ENCODE assay signal across 14 cellular contexts in the genomic region with DNA sequence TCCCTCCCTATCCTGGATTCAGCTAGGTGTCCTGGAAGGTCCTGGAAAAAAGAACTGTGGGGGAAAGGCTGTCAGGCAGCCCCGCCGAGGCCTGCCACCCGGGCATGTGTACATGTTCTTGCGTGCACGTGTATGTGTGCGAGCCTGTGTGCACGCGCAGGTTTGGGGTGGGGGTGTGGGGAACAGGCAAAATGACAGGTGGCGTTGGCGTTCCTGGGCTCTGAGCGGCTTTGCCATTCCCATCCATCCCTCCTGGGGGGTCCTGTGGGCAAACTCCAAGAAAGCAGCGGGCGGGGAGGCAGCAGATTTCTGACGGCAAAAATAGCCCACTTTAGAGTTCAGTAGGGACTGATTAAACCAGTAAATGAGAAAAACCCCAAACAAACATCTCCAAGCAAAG. TPM values are rescaled to one million over a fixed set of nuclear protein-coding genes. Genes with fewer than 3 reads are reported as not detected.
A peak's percentile ranks its signal among the peaks of the same experiment; 100 is the strongest.
DNase-seq lines count a peak whose midpoint lies in the region.
"Had no signal": no experiment of that assay in that cellular context is flagged by ENCODE, and none has a peak within 500 bp of the region (broad histone marks: within the 10 kb centered on the region; RNA-seq: fewer than 3 reads in every experiment).

No MANE protein-coding gene starts in this region.

- no peak for DNase-seq in activated CD4-positive, alpha-beta memory T cell treated with anti-CD3 and anti-CD28 coated beads, Interleukin-2, amount 10 ng/mL, durations not matched to agents 7 days and 5 days
- DNase-seq in activated CD4-positive, alpha-beta memory T cell treated with anti-CD3 and anti-CD28 coated beads for 36 hours = no peak
- no peak for DNase-seq in CD8-positive, alpha-beta memory T cell
- DNase-seq in cerebellum (ENCODE audit: low spot score) (peak; percentile 53), trophoblast cell (no peak), putamen (ENCODE audit: low spot score) (no peak), DMS79 treated with DMSO at 0.1 percent for 48 hours (lab: John Stamatoyannopoulos, UW) (no peak)
- DNase-seq: CD4-positive, alpha-beta T cell; KG1; NCI-H1048; NCI-H146; PC-3 had no signal

- H3K18ac ChIP-seq in trophoblast cell (ENCODE audit: low read length) = no peak overlapping the region

- H2BK12ac ChIP-seq in trophoblast cell (ENCODE audit: low read length) = no peak overlapping the region

- H3K9me3 Mint-ChIP-seq in activated CD4-positive, alpha-beta memory T cell treated with anti-CD3 and anti-CD28 coated beads, Interleukin-2, amount 10 ng/mL, durations not matched to agents 7 days and 5 days = no peaks in the 10 kb centered on the region
- H3K9me3 Mint-ChIP-seq in activated CD4-positive, alpha-beta memory T cell treated with anti-CD3 and anti-CD28 coated beads for 36 hours = no peaks in the 10 kb centered on the region
- H3K9me3 Mint-ChIP-seq in CD8-positive, alpha-beta memory T cell = no peaks in the 10 kb centered on the region
- H3K9me3 Mint-ChIP-seq: CD4-positive, alpha-beta T cell had no signal

- H3K4me3 ChIP-seq in CD8-positive, alpha-beta memory T cell (ENCODE audit: low read length) = no peak overlapping the region
- H3K4me3 ChIP-seq in trophoblast cell (ENCODE audit: low read depth, low read length) = peak overlapping the region; percentile 31
- H3K4me3 ChIP-seq: A549 had no signal

- POLR2A ChIA-PET in activated CD4-positive, alpha-beta memory T cell treated with anti-CD3 and anti-CD28 coated beads, Interleukin-2, amount 10 ng/mL, durations not matched to agents 7 days and 5 days (lab: Charles Lee) = interaction anchor here (1.9 kb wide), 1 partner anchor 26 kb away, joined by 15 read pairs; no protein-coding TSS in a partner anchor
- POLR2A ChIA-PET in activated CD4-positive, alpha-beta memory T cell treated with anti-CD3 and anti-CD28 coated beads for 36 hours (lab: Charles Lee) = no interaction called here
- POLR2A ChIA-PET in CD8-positive, alpha-beta memory T cell (lab: Charles Lee) = no interaction called here

- H3K14ac ChIP-seq in trophoblast cell (ENCODE audit: low read length) = no peak overlapping the region

- H3K79me2 ChIP-seq in trophoblast cell (ENCODE audit: control insufficient read depth, insufficient read depth, low read length, poor library complexity) = no peaks in the 10 kb centered on the region

- no peak overlapping the region for H4K91ac ChIP-seq in trophoblast cell (ENCODE audit: low read depth, low read length)

- no peaks in the 10 kb centered on the region for H3K27me3 ChIP-seq in CD8-positive, alpha-beta memory T cell (ENCODE audit: insufficient read depth, low read length, poor library complexity, severe bottlenecking)
- H3K27me3 ChIP-seq in trophoblast cell (ENCODE audit: insufficient read depth, low read length) = no peaks in the 10 kb centered on the region

- H2AK5ac ChIP-seq in trophoblast cell (ENCODE audit: low read length) = no peak overlapping the region

- H3K27ac ChIP-seq in CD8-positive, alpha-beta memory T cell (ENCODE audit: low read depth, low read length) = no peak overlapping the region
- H3K27ac ChIP-seq in trophoblast cell (ENCODE audit: low read depth, low read length) = no peak overlapping the region
- H3K27ac ChIP-seq: A549 had no signal

- H3K4ac ChIP-seq in trophoblast cell (ENCODE audit: low read depth, low read length) = no peak overlapping the region

- H4K8ac ChIP-seq in trophoblast cell (ENCODE audit: low read depth, low read length) = no peak overlapping the region

- peak overlapping the region; percentile 87 for H3K4me3 Mint-ChIP-seq in activated CD4-positive, alpha-beta memory T cell treated with anti-CD3 and anti-CD28 coated beads, Interleukin-2, amount 10 ng/mL, durations not matched to agents 7 days and 5 days
- no peak overlapping the region for H3K4me3 Mint-ChIP-seq in activated CD4-positive, alpha-beta memory T cell treated with anti-CD3 and anti-CD28 coated beads for 36 hours
- peak overlapping the region in 3 of 7 donors; percentile 83 to 90 (median 87) for H3K4me3 Mint-ChIP-seq in CD8-positive, alpha-beta memory T cell
- H3K4me3 Mint-ChIP-seq: CD4-positive, alpha-beta T cell had no signal

- intact Hi-C loops in activated CD4-positive, alpha-beta memory T cell treated with anti-CD3 and anti-CD28 coated beads for 36 hours (cut with micrococcal nuclease) = no loop called here

- no peak overlapping the region for H3K4me2 ChIP-seq in trophoblast cell (ENCODE audit: low read length)
- H3K4me2 ChIP-seq: A549 had no signal

- no peaks in the 10 kb centered on the region for H3K9me3 ChIP-seq in CD8-positive, alpha-beta memory T cell (ENCODE audit: low read length)
- H3K9me3 ChIP-seq in trophoblast cell (ENCODE audit: insufficient read depth, low read depth, low read length) = no peaks in the 10 kb centered on the region
- H3K9me3 ChIP-seq: A549 had no signal

- no peak overlapping the region for H2BK120ac ChIP-seq in trophoblast cell (ENCODE audit: insufficient read depth, low read length, poor library complexity)

- no peaks in the 10 kb centered on the region for H3K27me3 Mint-ChIP-seq in activated CD4-positive, alpha-beta memory T cell treated with anti-CD3 and anti-CD28 coated beads, Interleukin-2, amount 10 ng/mL, durations not matched to agents 7 days and 5 days
- no peaks in the 10 kb centered on the region for H3K27me3 Mint-ChIP-seq in activated CD4-positive, alpha-beta memory T cell treated with anti-CD3 and anti-CD28 coated beads for 36 hours
- no peaks in the 10 kb centered on the region for H3K27me3 Mint-ChIP-seq in CD8-positive, alpha-beta memory T cell
- H3K27me3 Mint-ChIP-seq: CD4-positive, alpha-beta T cell had no signal

- peaks cover 18% of the 10 kb centered on the region for H3K4me1 ChIP-seq in CD8-positive, alpha-beta memory T cell (ENCODE audit: insufficient read depth, low read length)
- peaks cover 11 to 19% of the 10 kb centered on the region in 2 experiments for H3K4me1 ChIP-seq in trophoblast cell (ENCODE audit: control insufficient read depth in 1 of 2, insufficient read depth in 2 of 2, low read length in 2 of 2)
- H3K4me1 ChIP-seq: A549 had no signal

- H3K27ac Mint-ChIP-seq in activated CD4-positive, alpha-beta memory T cell treated with anti-CD3 and anti-CD28 coated beads, Interleukin-2, amount 10 ng/mL, durations not matched to agents 7 days and 5 days = peak overlapping the region; percentile 88
- no peak overlapping the region for H3K27ac Mint-ChIP-seq in activated CD4-positive, alpha-beta memory T cell treated with anti-CD3 and anti-CD28 coated beads for 36 hours
- peak overlapping the region in 5 of 8 donors; percentile 45 to 92 (median 73) for H3K27ac Mint-ChIP-seq in CD8-positive, alpha-beta memory T cell

- H3K9ac ChIP-seq in trophoblast cell (ENCODE audit: low read length) = no peak overlapping the region

- no peaks in the 10 kb centered on the region for H3K79me1 ChIP-seq in trophoblast cell (ENCODE audit: low read length)

- no CpG with 5 or more reads among the region's 14 CpGs for WGBS in trophoblast cell (ENCODE audit: extremely low coverage, insufficient coverage, insufficient read length)

- peaks cover 46% of the 10 kb centered on the region for H3K4me1 Mint-ChIP-seq in activated CD4-positive, alpha-beta memory T cell treated with anti-CD3 and anti-CD28 coated beads, Interleukin-2, amount 10 ng/mL, durations not matched to agents 7 days and 5 days
- H3K4me1 Mint-ChIP-seq in activated CD4-positive, alpha-beta memory T cell treated with anti-CD3 and anti-CD28 coated beads for 36 hours (ENCODE audit: low read depth) = peaks cover 9% of the 10 kb centered on the region
- H3K4me1 Mint-ChIP-seq in CD8-positive, alpha-beta memory T cell = peaks cover 30 to 43% (median 36%) of the 10 kb centered on the region in 3 donors

- no peak overlapping the region for H2BK5ac ChIP-seq in trophoblast cell (ENCODE audit: low read depth, low read length, poor library complexity)

- H2AFZ ChIP-seq in trophoblast cell (ENCODE audit: insufficient read depth, low read length, poor library complexity) = no peak overlapping the region

- H3K23ac ChIP-seq in trophoblast cell (ENCODE audit: low read length) = no peak overlapping the region

- CTCF ChIA-PET in activated CD4-positive, alpha-beta memory T cell treated with anti-CD3 and anti-CD28 coated beads, Interleukin-2, amount 10 ng/mL, durations not matched to agents 7 days and 5 days (lab: Charles Lee) = interaction anchor here (1.0 to 4.6 kb wide), 3 partner anchors 21 to 224 kb away, joined by 5 to 25 read pairs (median 5); no protein-coding TSS in a partner anchor
- CTCF ChIA-PET in activated CD4-positive, alpha-beta memory T cell treated with anti-CD3 and anti-CD28 coated beads for 36 hours (lab: Charles Lee) = interaction anchor here (0.6 to 2.8 kb wide), 4 partner anchors 21 to 225 kb away, joined by 3 to 11 read pairs (median 6); no protein-coding TSS in a partner anchor
- CTCF ChIA-PET in CD8-positive, alpha-beta memory T cell (lab: Charles Lee) = interaction anchor here (1.3 kb wide), 1 partner anchor 39 kb away, joined by 3 read pairs; no protein-coding TSS in a partner anchor

- H3K36me3 ChIP-seq in CD8-positive, alpha-beta memory T cell (ENCODE audit: insufficient read depth, low read length) = no peaks in the 10 kb centered on the region
- no peaks in the 10 kb centered on the region for H3K36me3 ChIP-seq in trophoblast cell (ENCODE audit: control insufficient read depth in 1 of 2, insufficient read depth in 2 of 2, low read length in 2 of 2)

- peaks cover 9% of the 10 kb centered on the region for H3K36me3 Mint-ChIP-seq in activated CD4-positive, alpha-beta memory T cell treated with anti-CD3 and anti-CD28 coated beads, Interleukin-2, amount 10 ng/mL, durations not matched to agents 7 days and 5 days (ENCODE audit: low read depth)
- H3K36me3 Mint-ChIP-seq in activated CD4-positive, alpha-beta memory T cell treated with anti-CD3 and anti-CD28 coated beads for 36 hours = no peaks in the 10 kb centered on the region
- H3K36me3 Mint-ChIP-seq in CD8-positive, alpha-beta memory T cell = peaks cover 0 to 3% (median 1%) of the 10 kb centered on the region in 3 donors

- no peak overlapping the region for H4K12ac ChIP-seq in trophoblast cell (ENCODE audit: low read depth, low read length)

RNA-seq across cellular contexts. Expression of gene EMX1, which starts 35.6 kb away (rescaled TPM):
- not detected for total RNA-seq in activated CD4-positive, alpha-beta memory T cell treated with anti-CD3 and anti-CD28 coated beads, Interleukin-2, amount 10 ng/mL, durations not matched to agents 7 days and 5 days
- not detected for total RNA-seq in activated CD4-positive, alpha-beta memory T cell treated with anti-CD3 and anti-CD28 coated beads for 36 hours
- total RNA-seq in CD8-positive, alpha-beta memory T cell = under 1 TPM; 0.57 to 0.82 TPM
- polyA plus RNA-seq in CD8-positive, alpha-beta memory T cell = not detected
- total RNA-seq in cerebellum = not detected
- 0.05 TPM in 1 of 2 replicates, not detected in the other for polyA plus RNA-seq in trophoblast cell (2013)
- total RNA-seq: CD4-positive, alpha-beta T cell; M059J; PC-3 had no signal
